ENCODE assay signal across 1 cellular context in genomic region chr16:30054451-30054850, GRCh38.
TF ChIP-seq lines count a peak whose summit lies in the region.

No MANE protein-coding gene starts in this region.

TF ChIP-seq in HepG2, 621 proteins besides CTCF, POLR2A, EP300 and RAD21:
- TF ChIP-seq PATZ1 (CRISPR knock-in tag; IDR thresholded peaks at IDR 0.05): no peak
- TF ChIP-seq, protein P1, sequence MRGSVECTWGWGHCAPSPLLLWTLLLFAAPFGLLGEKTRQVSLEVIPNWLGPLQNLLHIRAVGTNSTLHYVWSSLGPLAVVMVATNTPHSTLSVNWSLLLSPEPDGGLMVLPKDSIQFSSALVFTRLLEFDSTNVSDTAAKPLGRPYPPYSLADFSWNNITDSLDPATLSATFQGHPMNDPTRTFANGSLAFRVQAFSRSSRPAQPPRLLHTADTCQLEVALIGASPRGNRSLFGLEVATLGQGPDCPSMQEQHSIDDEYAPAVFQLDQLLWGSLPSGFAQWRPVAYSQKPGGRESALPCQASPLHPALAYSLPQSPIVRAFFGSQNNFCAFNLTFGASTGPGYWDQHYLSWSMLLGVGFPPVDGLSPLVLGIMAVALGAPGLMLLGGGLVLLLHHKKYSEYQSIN (CRISPR knock-in tag; IDR thresholded peaks at IDR 0.05; ENCODE audit: borderline replicate concordance): no peak
- no peak for TF ChIP-seq RFXANK (CRISPR knock-in tag; IDR thresholded peaks at IDR 0.05)
- TF ChIP-seq ZNF263 (CRISPR knock-in tag; IDR thresholded peaks at IDR 0.05): 0 out of 2 replicates have a peak, but pooled peaks have one; percentile 8
- TF ChIP-seq, protein P2, sequence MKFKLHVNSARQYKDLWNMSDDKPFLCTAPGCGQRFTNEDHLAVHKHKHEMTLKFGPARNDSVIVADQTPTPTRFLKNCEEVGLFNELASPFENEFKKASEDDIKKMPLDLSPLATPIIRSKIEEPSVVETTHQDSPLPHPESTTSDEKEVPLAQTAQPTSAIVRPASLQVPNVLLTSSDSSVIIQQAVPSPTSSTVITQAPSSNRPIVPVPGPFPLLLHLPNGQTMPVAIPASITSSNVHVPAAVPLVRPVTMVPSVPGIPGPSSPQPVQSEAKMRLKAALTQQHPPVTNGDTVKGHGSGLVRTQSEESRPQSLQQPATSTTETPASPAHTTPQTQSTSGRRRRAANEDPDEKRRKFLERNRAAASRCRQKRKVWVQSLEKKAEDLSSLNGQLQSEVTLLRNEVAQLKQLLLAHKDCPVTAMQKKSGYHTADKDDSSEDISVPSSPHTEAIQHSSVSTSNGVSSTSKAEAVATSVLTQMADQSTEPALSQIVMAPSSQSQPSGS (CRISPR knock-in tag; IDR thresholded peaks at IDR 0.05): no peak
- TF ChIP-seq MAF1 (CRISPR knock-in tag; IDR thresholded peaks at IDR 0.05; ENCODE audit: borderline replicate concordance): no peak
- TF ChIP-seq, protein P3, sequence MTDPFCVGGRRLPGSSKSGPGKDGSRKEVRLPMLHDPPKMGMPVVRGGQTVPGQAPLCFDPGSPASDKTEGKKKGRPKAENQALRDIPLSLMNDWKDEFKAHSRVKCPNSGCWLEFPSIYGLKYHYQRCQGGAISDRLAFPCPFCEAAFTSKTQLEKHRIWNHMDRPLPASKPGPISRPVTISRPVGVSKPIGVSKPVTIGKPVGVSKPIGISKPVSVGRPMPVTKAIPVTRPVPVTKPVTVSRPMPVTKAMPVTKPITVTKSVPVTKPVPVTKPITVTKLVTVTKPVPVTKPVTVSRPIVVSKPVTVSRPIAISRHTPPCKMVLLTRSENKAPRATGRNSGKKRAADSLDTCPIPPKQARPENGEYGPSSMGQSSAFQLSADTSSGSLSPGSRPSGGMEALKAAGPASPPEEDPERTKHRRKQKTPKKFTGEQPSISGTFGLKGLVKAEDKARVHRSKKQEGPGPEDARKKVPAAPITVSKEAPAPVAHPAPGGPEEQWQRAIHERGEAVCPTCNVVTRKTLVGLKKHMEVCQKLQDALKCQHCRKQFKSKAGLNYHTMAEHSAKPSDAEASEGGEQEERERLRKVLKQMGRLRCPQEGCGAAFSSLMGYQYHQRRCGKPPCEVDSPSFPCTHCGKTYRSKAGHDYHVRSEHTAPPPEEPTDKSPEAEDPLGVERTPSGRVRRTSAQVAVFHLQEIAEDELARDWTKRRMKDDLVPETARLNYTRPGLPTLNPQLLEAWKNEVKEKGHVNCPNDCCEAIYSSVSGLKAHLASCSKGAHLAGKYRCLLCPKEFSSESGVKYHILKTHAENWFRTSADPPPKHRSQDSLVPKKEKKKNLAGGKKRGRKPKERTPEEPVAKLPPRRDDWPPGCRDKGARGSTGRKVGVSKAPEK (CRISPR knock-in tag; IDR thresholded peaks at IDR 0.05; ENCODE audit: borderline replicate concordance): no peak
- no peak for TF ChIP-seq MXI1 (IDR thresholded peaks at IDR 0.05; ENCODE audit: borderline replicate concordance, low read depth, low read length)
